8 cellular contexts compared by ENCODE assay signal in genomic region chr7:131105803-131106680, GRCh38.
DNase-seq lines count a peak whose midpoint lies in the region; ATAC-seq, FAIRE-seq and TF ChIP-seq lines count a peak whose summit lies in the region.

No MANE protein-coding gene starts in this region.

- H4K20me1 ChIP-seq in keratinocyte (ENCODE audit: control insufficient read depth, extremely low read depth, insufficient read depth, low read length) = no peaks in the 10 kb centered on the region

- peak; percentile 47 for ATAC-seq in WTC11

- POLR2A ChIA-PET in WTC11 (lab: Charles Lee) = interaction anchor here (0.6 to 1.2 kb wide), 3 partner anchors 84 to 1132 kb away, joined by 3 to 5 read pairs (median 3); no protein-coding TSS in a partner anchor

- H3K27ac Mint-ChIP-seq in WTC11 = peak overlapping the region; percentile 71

- H3K9ac ChIP-seq in keratinocyte (ENCODE audit: control insufficient read depth, extremely low read depth, insufficient read depth, low read length) = peak overlapping the region; percentile 91

- dilution Hi-C loops in keratinocyte (cut with MboI; ENCODE audit: extremely low pct_ligation_motif_present, low sequenced_read_pairs) = no loop called here

- CTCF ChIA-PET in WTC11 (lab: Charles Lee) = interaction anchor here (0.7 to 1.2 kb wide), 6 partner anchors 9 to 232 kb away, joined by 3 to 7 read pairs (median 4); no protein-coding TSS in a partner anchor

- no peaks in the 10 kb centered on the region for H3K9me3 ChIP-seq in keratinocyte (ENCODE audit: control insufficient read depth, low read depth, low read length)

- no peaks in the 10 kb centered on the region for H3K9me3 Mint-ChIP-seq in WTC11

- peak; percentile 46; the same call in 1 of the 2 replicates for TF ChIP-seq POLR2A in GM12892 (IDR thresholded peaks at IDR 0.05; ENCODE audit: low read depth, low read length)

- H3K4me1 Mint-ChIP-seq in WTC11 = peaks cover 41% of the 10 kb centered on the region

- no peaks in the 10 kb centered on the region for H3K36me3 ChIP-seq in keratinocyte (ENCODE audit: control insufficient read depth in 2 of 2, extremely low read depth in 1 of 2, insufficient read depth in 2 of 2, low read length in 2 of 2)

- peak overlapping the region; percentile 95 for H3K4me3 Mint-ChIP-seq in WTC11

- H3K4me3 ChIP-seq in HFF-Myc (replicated peaks; ENCODE audit: low read depth, low read length) = peak overlapping the region; percentile 97
- H3K4me3 ChIP-seq in cardiac fibroblast (replicated peaks in 1 of 2; ENCODE audit: low read depth in 2 of 2, low read length in 2 of 2) = peak overlapping the region; percentile 71 to 98
- H3K4me3 ChIP-seq in keratinocyte (ENCODE audit: control insufficient read depth in 2 of 3, extremely low read depth in 1 of 3, insufficient read depth in 2 of 3, low read depth in 1 of 3, low read length in 3 of 3) = peak overlapping the region; percentile 62 to 89 (median 85)

- peak; percentile 67 for DNase-seq in GM12892 (ENCODE audit: insufficient read length)
- no peak for DNase-seq in HFF-Myc (ENCODE audit: extremely low read depth, low read depth)
- peak; percentile 51 for DNase-seq in NCI-H1092 treated with DMSO at 0.1 percent for 48 hours (lab: John Stamatoyannopoulos, UW)
- DNase-seq in WTC11 (ENCODE audit: low spot score) = peak; percentile 70
- DNase-seq in cardiac fibroblast (ENCODE audit: low read depth in 2 of 2) = peak; percentile 74 to 88
- DNase-seq in keratinocyte (ENCODE audit: low read depth, low spot score) = no peak
- DNase-seq in stimulated activated CD4-positive, alpha-beta T cell treated with anti-CD3 and anti-CD28 coated beads, Interleukin-15, amount 100 ng/mL, for 1 hour (ENCODE audit: low read depth in 1 of 2, low spot score in 1 of 2) = peak; percentile 65 to 72
- DNase-seq in OCI-M2 (lab: John Stamatoyannopoulos, UW; ENCODE audit: unreplicated experiment) = no peak

- H3K9me1 ChIP-seq in keratinocyte (ENCODE audit: control insufficient read depth, extremely low read depth, insufficient read depth, low read length) = no peaks in the 10 kb centered on the region

- no peaks in the 10 kb centered on the region for H3K27me3 ChIP-seq in keratinocyte (ENCODE audit: control insufficient read depth, extremely low read depth, insufficient read depth, low read length)

- FAIRE-seq in GM12892 (lab: Jason Lieb, UNC) (peak; percentile 50), keratinocyte (lab: Jason Lieb, UNC) (no peak)

- H3K79me2 ChIP-seq in keratinocyte (ENCODE audit: control insufficient read depth, insufficient read depth, low read length) = peaks cover 41% of the 10 kb centered on the region

- H3K27ac ChIP-seq in keratinocyte (ENCODE audit: control insufficient read depth, insufficient read depth, low read length) = peak overlapping the region; percentile 92

- TF ChIP-seq CTCF in HFF-Myc (IDR thresholded peaks at IDR 0.05; ENCODE audit: low read depth, low read length, missing control alignments) (no peak), WTC11 (IDR thresholded peaks at IDR 0.05) (no peak), cardiac fibroblast (IDR thresholded peaks at IDR 0.05; ENCODE audit: low read depth, low read length) (no peak), keratinocyte (optimal IDR thresholded peaks at IDR 0.05 in 1 of 3, IDR thresholded peaks at IDR 0.05 in 1 of 3, conservative IDR thresholded peaks at IDR 0.05 in 1 of 3; ENCODE audit: extremely low read depth in 1 of 3, insufficient read depth in 2 of 3, low read length in 3 of 3) (no peak)

- H2AFZ ChIP-seq in keratinocyte (ENCODE audit: control insufficient read depth, low read length) = peak overlapping the region; percentile 83

- H3K4me1 ChIP-seq in keratinocyte (ENCODE audit: control insufficient read depth, extremely low read depth, insufficient read depth, low read length) = peaks cover 27% of the 10 kb centered on the region

- H3K36me3 Mint-ChIP-seq in WTC11 = no peaks in the 10 kb centered on the region; the same call in 1 of the 2 replicates

- peak overlapping the region; percentile 92 for H3K4me2 ChIP-seq in keratinocyte (ENCODE audit: control insufficient read depth, extremely low read depth, insufficient read depth, low read depth, low read length)

- peaks cover 12% of the 10 kb centered on the region for H3K27me3 Mint-ChIP-seq in WTC11 (ENCODE audit: low read depth)

TF ChIP-seq in WTC11, 78 proteins besides CTCF, POLR2A, EP300 and RAD21 (continues in another document):
- no peak for TF ChIP-seq ZNF317 (CRISPR knock-in tag; IDR thresholded peaks at IDR 0.05; ENCODE audit: borderline replicate concordance, low read depth)
- TF ChIP-seq SP1 (CRISPR knock-in tag; conservative IDR thresholded peaks at IDR 0.05) = 0 out of 2 replicates have a peak, but pooled peaks have one; percentile 49
- no peak for TF ChIP-seq ZNF138 (CRISPR knock-in tag; conservative IDR thresholded peaks at IDR 0.05)
- no peak for TF ChIP-seq ZMAT4 (CRISPR knock-in tag; IDR thresholded peaks at IDR 0.05)
- TF ChIP-seq ESRRA (CRISPR knock-in tag; IDR thresholded peaks at IDR 0.05; ENCODE audit: borderline replicate concordance) = no peak
- TF ChIP-seq MAX (CRISPR knock-in tag; IDR thresholded peaks at IDR 0.05) = peak; percentile 76; the same call in 1 of the 2 replicates
- no peak for TF ChIP-seq NR2C2 (CRISPR knock-in tag; IDR thresholded peaks at IDR 0.05)
- TF ChIP-seq TEAD1 (CRISPR knock-in tag; IDR thresholded peaks at IDR 0.05) = 0 out of 2 replicates have a peak, but pooled peaks have one; percentile 32
- 0 out of 2 replicates have a peak, but pooled peaks have one; percentile 32 for TF ChIP-seq NFE2L1 (CRISPR knock-in tag; IDR thresholded peaks at IDR 0.05)
- TF ChIP-seq GABPB1 (CRISPR knock-in tag; IDR thresholded peaks at IDR 0.05) = no peak
- peak; percentile 69; the same call in 1 of the 2 replicates for TF ChIP-seq ARID4B (CRISPR knock-in tag; IDR thresholded peaks at IDR 0.05; ENCODE audit: borderline replicate concordance)
- no peak for TF ChIP-seq ZNF671 (CRISPR knock-in tag; IDR thresholded peaks at IDR 0.05)
- TF ChIP-seq USF1 (CRISPR knock-in tag; IDR thresholded peaks at IDR 0.05) = peak; percentile 72

Comparison
In these comparisons a context has a peak if more than half of its experiments do, and no peak if none do; other contexts are left out.
1. DNase-seq: peak in GM12892 (single experiment), NCI-H1092 treated with DMSO at 0.1 percent for 48 hours (single experiment), WTC11 (single experiment), cardiac fibroblast (2 of 2) and stimulated activated CD4-positive, alpha-beta T cell treated with anti-CD3 and anti-CD28 coated beads, Interleukin-15, amount 100 ng/mL, for 1 hour (2 of 2); none in HFF-Myc (single experiment), keratinocyte (single experiment) and OCI-M2 (single experiment).
2. Peak in every context shown above with its lines, with median percentiles within 50 percentile points of each other: H3K4me3 ChIP-seq.